Comparison of ENCODE assay signal across 6 cellular contexts in genomic region chr14:20427231-20428009, GRCh38. TPM values are rescaled to one million over a fixed set of nuclear protein-coding genes. Genes with fewer than 3 reads are reported as not detected.
DNase-seq lines count a peak whose midpoint lies in the region; ATAC-seq and TF ChIP-seq lines count a peak whose summit lies in the region.

No MANE protein-coding gene starts in this region.

- no peaks in the 10 kb centered on the region for H3K36me3 Mint-ChIP-seq in activated CD4-positive, alpha-beta T cell treated with anti-CD3 and anti-CD28 coated beads for 36 hours (ENCODE audit: low read depth)
- no peaks in the 10 kb centered on the region for H3K36me3 Mint-ChIP-seq in activated T-helper 2 cell treated with anti-CD3 and anti-CD28 coated beads, Interferon-gamma antibody, Interleukin-2, Interleukin-4, amounts not matched to agents 10 μg/mL and 5 μg/mL and 100 μg/mL, durations not matched to agents 14 hours and 24 hours and 36 hours (ENCODE audit: low read depth)
- no peaks in the 10 kb centered on the region for H3K36me3 Mint-ChIP-seq in naive thymus-derived CD8-positive, alpha-beta T cell

- POLR2A ChIA-PET in activated CD4-positive, alpha-beta T cell treated with anti-CD3 and anti-CD28 coated beads for 36 hours (lab: Charles Lee), result no interaction called here
- POLR2A ChIA-PET in naive thymus-derived CD8-positive, alpha-beta T cell (lab: Charles Lee), result interaction anchor here (0.6 to 3.7 kb wide), 4 partner anchors 13 to 84 kb away, joined by 3 to 23 read pairs (median 11); partner anchors contain the start of genes APEX1, OSGEP, PARP2 and TEP1
- POLR2A ChIA-PET in HEK293T (lab: Yijun Ruan, JAX), result no interaction called here

- peaks cover 28% of the 10 kb centered on the region for H3K4me1 Mint-ChIP-seq in activated CD4-positive, alpha-beta T cell treated with anti-CD3 and anti-CD28 coated beads for 36 hours
- peaks cover 21% of the 10 kb centered on the region for H3K4me1 Mint-ChIP-seq in activated T-helper 2 cell treated with anti-CD3 and anti-CD28 coated beads, Interferon-gamma antibody, Interleukin-2, Interleukin-4, amounts not matched to agents 10 μg/mL and 5 μg/mL and 100 μg/mL, durations not matched to agents 14 hours and 24 hours and 36 hours (ENCODE audit: low read depth)
- H3K4me1 Mint-ChIP-seq in naive thymus-derived CD8-positive, alpha-beta T cell, result peaks cover 24 to 50% (median 46%) of the 10 kb centered on the region in 4 donors

- ATAC-seq in activated CD4-positive, alpha-beta T cell treated with anti-CD3 and anti-CD28 coated beads for 36 hours, result peak; percentile 69
- ATAC-seq in HG03442 (IDR thresholded peaks at IDR 0.05; ENCODE audit: unreplicated experiment), result peak; percentile 71
- peak; percentile 38 to 62 for ATAC-seq in naive thymus-derived CD8-positive, alpha-beta T cell

- peak overlapping the region; percentile 37 for H3K4me3 Mint-ChIP-seq in activated CD4-positive, alpha-beta T cell treated with anti-CD3 and anti-CD28 coated beads for 36 hours
- H3K4me3 Mint-ChIP-seq in activated T-helper 2 cell treated with anti-CD3 and anti-CD28 coated beads, Interferon-gamma antibody, Interleukin-2, Interleukin-4, amounts not matched to agents 10 μg/mL and 5 μg/mL and 100 μg/mL, durations not matched to agents 14 hours and 24 hours and 36 hours (ENCODE audit: low read depth), result peak overlapping the region; percentile 27
- peak overlapping the region; percentile 45 to 80 (median 79) for H3K4me3 Mint-ChIP-seq in naive thymus-derived CD8-positive, alpha-beta T cell

- H3K27me3 Mint-ChIP-seq in activated CD4-positive, alpha-beta T cell treated with anti-CD3 and anti-CD28 coated beads for 36 hours, result no peaks in the 10 kb centered on the region
- no peaks in the 10 kb centered on the region for H3K27me3 Mint-ChIP-seq in activated T-helper 2 cell treated with anti-CD3 and anti-CD28 coated beads, Interferon-gamma antibody, Interleukin-2, Interleukin-4, amounts not matched to agents 10 μg/mL and 5 μg/mL and 100 μg/mL, durations not matched to agents 14 hours and 24 hours and 36 hours (ENCODE audit: low read depth)
- no peaks in the 10 kb centered on the region for H3K27me3 Mint-ChIP-seq in naive thymus-derived CD8-positive, alpha-beta T cell

- no peaks in the 10 kb centered on the region for H3K9me3 Mint-ChIP-seq in activated CD4-positive, alpha-beta T cell treated with anti-CD3 and anti-CD28 coated beads for 36 hours (ENCODE audit: low read depth)
- no peaks in the 10 kb centered on the region for H3K9me3 Mint-ChIP-seq in activated T-helper 2 cell treated with anti-CD3 and anti-CD28 coated beads, Interferon-gamma antibody, Interleukin-2, Interleukin-4, amounts not matched to agents 10 μg/mL and 5 μg/mL and 100 μg/mL, durations not matched to agents 14 hours and 24 hours and 36 hours
- H3K9me3 Mint-ChIP-seq in naive thymus-derived CD8-positive, alpha-beta T cell, result no peaks in the 10 kb centered on the region

- intact Hi-C loops in activated CD4-positive, alpha-beta T cell treated with anti-CD3 and anti-CD28 coated beads for 36 hours (cut with DNase I, micrococcal nuclease), result no loop called here
- intact Hi-C loops in activated T-helper 2 cell treated with anti-CD3 and anti-CD28 coated beads, Interferon-gamma antibody, Interleukin-2, Interleukin-4, amounts not matched to agents 10 μg/mL and 5 μg/mL and 100 μg/mL, durations not matched to agents 14 hours and 24 hours and 36 hours (cut with micrococcal nuclease), result loop anchor here (2.0 kb wide), 1 partner anchor 13 kb away; no protein-coding TSS in a partner anchor

- CTCF ChIA-PET in activated CD4-positive, alpha-beta T cell treated with anti-CD3 and anti-CD28 coated beads for 36 hours (lab: Charles Lee), result no interaction called here
- CTCF ChIA-PET in HEK293T (lab: Yijun Ruan, JAX), result no interaction called here

- DNase-seq in activated CD4-positive, alpha-beta T cell treated with anti-CD3 and anti-CD28 coated beads for 36 hours, result no peak
- DNase-seq in activated CD4-positive, alpha-beta T cell treated with anti-CD3 and anti-CD28 coated beads for 4 hours, result no peak
- no peak for DNase-seq in activated T-helper 2 cell treated with anti-CD3 and anti-CD28 coated beads, Interferon-gamma antibody, Interleukin-2, Interleukin-4, amounts not matched to agents 10 μg/mL and 5 μg/mL and 100 μg/mL, durations not matched to agents 14 hours and 24 hours and 36 hours (ENCODE audit: low spot score)
- DNase-seq in naive thymus-derived CD8-positive, alpha-beta T cell, result peak in 2 of 10 donors; percentile 21 to 32
- DNase-seq in HEK293T (ENCODE audit: extremely low spot score), result no peak

- peak overlapping the region; percentile 81 for H3K27ac Mint-ChIP-seq in activated CD4-positive, alpha-beta T cell treated with anti-CD3 and anti-CD28 coated beads for 36 hours
- peak overlapping the region; percentile 81 for H3K27ac Mint-ChIP-seq in activated T-helper 2 cell treated with anti-CD3 and anti-CD28 coated beads, Interferon-gamma antibody, Interleukin-2, Interleukin-4, amounts not matched to agents 10 μg/mL and 5 μg/mL and 100 μg/mL, durations not matched to agents 14 hours and 24 hours and 36 hours
- peak overlapping the region; percentile 88 to 95 (median 93) for H3K27ac Mint-ChIP-seq in naive thymus-derived CD8-positive, alpha-beta T cell

TF ChIP-seq in HEK293T, 16 proteins besides CTCF, POLR2A, EP300 and RAD21:
- TF ChIP-seq CTBP1 (IDR thresholded peaks at IDR 0.05; ENCODE audit: borderline replicate concordance) (no peak), HDGF (IDR thresholded peaks at IDR 0.05; ENCODE audit: borderline replicate concordance) (no peak), PKNOX1 (IDR thresholded peaks at IDR 0.05) (no peak), SP1 (IDR thresholded peaks at IDR 0.05) (no peak)

RNA-seq across cellular contexts. Expression of gene KLHL33, which starts 8.5 kb away (rescaled TPM):
- under 1 TPM; 0.05 to 0.09 TPM for total RNA-seq in activated CD4-positive, alpha-beta T cell treated with anti-CD3 and anti-CD28 coated beads for 36 hours
- 0.07 TPM in 1 of 2 replicates, not detected in the other for total RNA-seq in activated T-helper 2 cell treated with anti-CD3 and anti-CD28 coated beads, Interferon-gamma antibody, Interleukin-2, Interleukin-4, amounts not matched to agents 10 μg/mL and 5 μg/mL and 100 μg/mL, durations not matched to agents 14 hours and 24 hours and 36 hours
- total RNA-seq in naive thymus-derived CD8-positive, alpha-beta T cell, result under 1 TPM; 0.52 to 0.57 TPM
- polyA plus RNA-seq in naive thymus-derived CD8-positive, alpha-beta T cell, result under 1 TPM; 0.43 to 0.77 (median 0.43) TPM

RNA-seq across cellular contexts. Expression of gene TEP1, which starts 14.1 kb away (rescaled TPM):
- total RNA-seq in activated CD4-positive, alpha-beta T cell treated with anti-CD3 and anti-CD28 coated beads for 36 hours, result 10 to 100 TPM; 29.2 to 40.1 TPM
- total RNA-seq in activated T-helper 2 cell treated with anti-CD3 and anti-CD28 coated beads, Interferon-gamma antibody, Interleukin-2, Interleukin-4, amounts not matched to agents 10 μg/mL and 5 μg/mL and 100 μg/mL, durations not matched to agents 14 hours and 24 hours and 36 hours, result 32.7 and 33.6 TPM in 2 replicates
- total RNA-seq in naive thymus-derived CD8-positive, alpha-beta T cell, result 10 to 100 TPM; 60.6 to 70.4 TPM
- polyA plus RNA-seq in naive thymus-derived CD8-positive, alpha-beta T cell, result 1 to 10 TPM; 3.0 to 4.9 (median 4.5) TPM

RNA-seq across cellular contexts. Expression of gene OSGEP, which starts 27.2 kb away (rescaled TPM):
- total RNA-seq in activated CD4-positive, alpha-beta T cell treated with anti-CD3 and anti-CD28 coated beads for 36 hours, result 10 to 100 TPM; 46.2 to 47.5 TPM
- total RNA-seq in activated T-helper 2 cell treated with anti-CD3 and anti-CD28 coated beads, Interferon-gamma antibody, Interleukin-2, Interleukin-4, amounts not matched to agents 10 μg/mL and 5 μg/mL and 100 μg/mL, durations not matched to agents 14 hours and 24 hours and 36 hours, result 66.0 and 66.5 TPM in 2 replicates
- total RNA-seq in naive thymus-derived CD8-positive, alpha-beta T cell, result 10 to 100 TPM; 82.5 to 89.2 TPM
- polyA plus RNA-seq in naive thymus-derived CD8-positive, alpha-beta T cell, result 10 to 100 TPM; 38.8 to 43.3 (median 42.0) TPM

RNA-seq across cellular contexts. Expression of gene APEX1, which starts 27.6 kb away (rescaled TPM):
- 100 to 1,000 TPM; 216 to 257 TPM for total RNA-seq in activated CD4-positive, alpha-beta T cell treated with anti-CD3 and anti-CD28 coated beads for 36 hours
- total RNA-seq in activated T-helper 2 cell treated with anti-CD3 and anti-CD28 coated beads, Interferon-gamma antibody, Interleukin-2, Interleukin-4, amounts not matched to agents 10 μg/mL and 5 μg/mL and 100 μg/mL, durations not matched to agents 14 hours and 24 hours and 36 hours, result 217 and 228 TPM in 2 replicates
- 100 to 1,000 TPM; 137 to 144 TPM for total RNA-seq in naive thymus-derived CD8-positive, alpha-beta T cell
- polyA plus RNA-seq in naive thymus-derived CD8-positive, alpha-beta T cell, result 100 to 1,000 TPM; 125 to 176 (median 148) TPM

RNA-seq across cellular contexts. Expression of gene PIP4P1, which starts 33.8 kb away (rescaled TPM):
- total RNA-seq in activated CD4-positive, alpha-beta T cell treated with anti-CD3 and anti-CD28 coated beads for 36 hours, result 10 to 100 TPM; 24.2 to 24.7 TPM
- total RNA-seq in activated T-helper 2 cell treated with anti-CD3 and anti-CD28 coated beads, Interferon-gamma antibody, Interleukin-2, Interleukin-4, amounts not matched to agents 10 μg/mL and 5 μg/mL and 100 μg/mL, durations not matched to agents 14 hours and 24 hours and 36 hours, result 28.2 and 33.7 TPM in 2 replicates
- total RNA-seq in naive thymus-derived CD8-positive, alpha-beta T cell, result 10 to 100 TPM; 74.2 to 76.1 TPM
- 10 to 100 TPM; 21.0 to 31.1 (median 21.3) TPM for polyA plus RNA-seq in naive thymus-derived CD8-positive, alpha-beta T cell

Comparison
In these comparisons a context has a peak if more than half of its experiments do, and no peak if none do; other contexts are left out.
1. H3K4me3 Mint-ChIP-seq: peak in every context shown above with its lines; median percentile 79 in naive thymus-derived CD8-positive, alpha-beta T cell; 37 in activated CD4-positive, alpha-beta T cell treated with anti-CD3 and anti-CD28 coated beads for 36 hours; 27 in activated T-helper 2 cell treated with anti-CD3 and anti-CD28 coated beads, Interferon-gamma antibody, Interleukin-2, Interleukin-4, amounts not matched to agents 10 μg/mL and 5 μg/mL and 100 μg/mL, durations not matched to agents 14 hours and 24 hours and 36 hours.